ENCODE assay signal across 8 cellular contexts in genomic region chr4:47486306-47486705, GRCh38. TPM values are rescaled to one million over a fixed set of nuclear protein-coding genes. Genes with fewer than 3 reads are reported as not detected.
DNase-seq lines count a peak whose midpoint lies in the region; ATAC-seq and TF ChIP-seq lines count a peak whose summit lies in the region.

No MANE protein-coding gene starts in this region.

- peak overlapping the region; percentile 77 for H3K4me2 ChIP-seq in parathyroid adenoma (ENCODE audit: low read length)

- no peak for ATAC-seq in CD8-positive, alpha-beta T cell
- ATAC-seq in GM21515 (IDR thresholded peaks at IDR 0.05; ENCODE audit: unreplicated experiment), result no peak

- H2AFZ ChIP-seq in parathyroid adenoma, result peak overlapping the region; percentile 75

- peaks cover 33% of the 10 kb centered on the region for H3K4me1 Mint-ChIP-seq in CD8-positive, alpha-beta T cell (ENCODE audit: low read depth)

- H3K27ac Mint-ChIP-seq in CD8-positive, alpha-beta T cell, result no peak overlapping the region

- no peaks in the 10 kb centered on the region for H3K9me3 Mint-ChIP-seq in CD8-positive, alpha-beta T cell

- peak overlapping the region; percentile 63 for H3K4me3 ChIP-seq in CD8-positive, alpha-beta T cell (ENCODE audit: low read depth, low read length)
- H3K4me3 ChIP-seq in Peyer's patch, result peak overlapping the region; percentile 46 to 79 (median 58)
- peak overlapping the region; percentile 58 to 86 for H3K4me3 ChIP-seq in esophagus (ENCODE audit: low read depth in 1 of 2, low read length in 2 of 2)
- H3K4me3 ChIP-seq in parathyroid adenoma (ENCODE audit: low read depth, low read length), result peak overlapping the region; percentile 74

- no peak for DNase-seq in CD8-positive, alpha-beta T cell
- DNase-seq in Peyer's patch (no peak), NCI-H2107 (lab: John Stamatoyannopoulos, UW) (no peak), RWPE1 (ENCODE audit: low spot score) (no peak), COLO829 (ENCODE audit: low spot score) (no peak)

- no peak for TF ChIP-seq POLR2A in Peyer's patch (IDR thresholded peaks at IDR 0.05)

- H3K4me3 Mint-ChIP-seq in CD8-positive, alpha-beta T cell, result peak overlapping the region; percentile 95

- intact Hi-C loops in CD8-positive, alpha-beta T cell (cut with DNase I, micrococcal nuclease), result no loop called here

- TF ChIP-seq CTCF in CD8-positive, alpha-beta T cell (IDR thresholded peaks at IDR 0.05), result no peak
- TF ChIP-seq CTCF in Peyer's patch (IDR thresholded peaks at IDR 0.05) (no peak), parathyroid adenoma (IDR thresholded peaks at IDR 0.05) (no peak), RWPE1 (conservative IDR thresholded peaks at IDR 0.05; ENCODE audit: low read depth) (no peak)

- 19 to 22% methylated on average over 6 of the region's 6 CpGs for WGBS in esophagus, 2 donors

- peaks cover 9% of the 10 kb centered on the region for H3K4me1 ChIP-seq in CD8-positive, alpha-beta T cell (ENCODE audit: insufficient read depth, low read length)
- H3K4me1 ChIP-seq in Peyer's patch (peaks cover 0 to 6% (median 0%) of the 10 kb centered on the region in 4 donors), esophagus (ENCODE audit: control insufficient read depth in 2 of 2, insufficient read depth in 2 of 2, low read length in 1 of 2) (no peaks in the 10 kb centered on the region), parathyroid adenoma (no peaks in the 10 kb centered on the region)

- no peaks in the 10 kb centered on the region for H3K27me3 ChIP-seq in CD8-positive, alpha-beta T cell (ENCODE audit: insufficient read depth, low read length)
- H3K27me3 ChIP-seq in Peyer's patch, result no peaks in the 10 kb centered on the region
- no peaks in the 10 kb centered on the region for H3K27me3 ChIP-seq in esophagus (ENCODE audit: control insufficient read depth in 1 of 2, insufficient read depth in 2 of 2, low read length in 2 of 2)
- H3K27me3 ChIP-seq in parathyroid adenoma (ENCODE audit: control insufficient read depth, insufficient read depth, low read length), result no peaks in the 10 kb centered on the region

- peaks cover 4% of the 10 kb centered on the region for H3K36me3 Mint-ChIP-seq in CD8-positive, alpha-beta T cell

- H3K9me3 ChIP-seq in CD8-positive, alpha-beta T cell (ENCODE audit: low read length), result no peaks in the 10 kb centered on the region
- H3K9me3 ChIP-seq in Peyer's patch (no peaks in the 10 kb centered on the region), esophagus (ENCODE audit: control insufficient read depth in 2 of 2, insufficient read depth in 1 of 2, low read depth in 1 of 2, low read length in 1 of 2) (no peaks in the 10 kb centered on the region), parathyroid adenoma (ENCODE audit: control insufficient read depth, low read length) (no peaks in the 10 kb centered on the region)

- H3K79me2 ChIP-seq in parathyroid adenoma, result peaks cover 5% of the 10 kb centered on the region

- POLR2A ChIA-PET in CD8-positive, alpha-beta T cell (lab: Charles Lee), result interaction anchor here (4.4 kb wide), 1 partner anchor 23 kb away, joined by 26 read pairs; the partner anchor contains the start of gene COMMD8
- POLR2A ChIA-PET in RWPE1 (lab: Yijun Ruan, JAX; ENCODE audit: low non-redundant PET), result no interaction called here

- no peaks in the 10 kb centered on the region for H3K27me3 Mint-ChIP-seq in CD8-positive, alpha-beta T cell (ENCODE audit: low read depth)

- CTCF ChIA-PET in CD8-positive, alpha-beta T cell (lab: Charles Lee), result interaction anchor here (1.5 kb wide), 1 partner anchor 30 kb away, joined by 3 read pairs; no protein-coding TSS in a partner anchor
- CTCF ChIA-PET in RWPE1 (lab: Yijun Ruan, JAX), result no interaction called here

- H3K27ac ChIP-seq in CD8-positive, alpha-beta T cell (ENCODE audit: low read depth, low read length), result no peak overlapping the region
- H3K27ac ChIP-seq in Peyer's patch, result peak overlapping the region in 3 of 4 donors; percentile 79 to 94 (median 89)
- H3K27ac ChIP-seq in esophagus (ENCODE audit: low read depth in 2 of 2, low read length in 1 of 2), result peak overlapping the region in 1 of 2 donors; percentile 77
- peak overlapping the region; percentile 85 for H3K27ac ChIP-seq in parathyroid adenoma
- no peak overlapping the region for H3K27ac ChIP-seq in RWPE1

- H3K9ac ChIP-seq in parathyroid adenoma, result no peak overlapping the region

- H3K36me3 ChIP-seq in CD8-positive, alpha-beta T cell (ENCODE audit: insufficient read depth, low read length), result no peaks in the 10 kb centered on the region
- H3K36me3 ChIP-seq in Peyer's patch (no peaks in the 10 kb centered on the region), esophagus (ENCODE audit: control insufficient read depth in 2 of 2, insufficient read depth in 2 of 2, low read length in 1 of 2) (no peaks in the 10 kb centered on the region), parathyroid adenoma (ENCODE audit: control insufficient read depth, insufficient read depth, low read length) (no peaks in the 10 kb centered on the region)

RNA-seq across cellular contexts. Expression of gene ATP10D, which starts 1.2 kb away (rescaled TPM):
- total RNA-seq in CD8-positive, alpha-beta T cell, result 1 to 10 TPM; 2.3 to 2.4 TPM
- total RNA-seq in Peyer's patch, result 10 to 100 TPM in 2 of 4 donors, 1 to 10 TPM in 2; 4.4 to 15.7 (median 10.0) TPM
- polyA plus RNA-seq in esophagus, result 1 to 10 TPM; 5.6 to 9.4 TPM

RNA-seq across cellular contexts. Expression of gene COMMD8, which starts 22.8 kb away (rescaled TPM):
- 1 to 10 TPM; 4.6 to 6.3 TPM for total RNA-seq in CD8-positive, alpha-beta T cell
- total RNA-seq in Peyer's patch, result 10 to 100 TPM in 3 of 4 donors, 1 to 10 TPM in 1; 6.0 to 26.1 (median 19.1) TPM
- 10 to 100 TPM; 14.8 to 21.4 TPM for polyA plus RNA-seq in esophagus

Comparison
In these comparisons a context has a peak if more than half of its experiments do, and no peak if none do; other contexts are left out.
1. H3K27ac ChIP-seq: peak in Peyer's patch (3 of 4) and parathyroid adenoma (single experiment); none in CD8-positive, alpha-beta T cell (single experiment) and RWPE1 (single experiment).
2. Peak in every context shown above with its lines, with median percentiles within 50 percentile points of each other: H3K4me3 ChIP-seq.